In genomic region chr7:131141443-131141967, GRCh38 we compare ENCODE assay signal across 23 cellular contexts.
"Had no signal": no experiment of that assay in that cellular context is flagged by ENCODE, and none has a peak within 500 bp of the region (broad histone marks: within the 10 kb centered on the region; RNA-seq: fewer than 3 reads in every experiment).

No MANE protein-coding gene starts in this region.

- H3K4me3 Mint-ChIP-seq: mesothelial cell of epicardium had no signal

- H3K36me3 Mint-ChIP-seq: mesothelial cell of epicardium had no signal

- H3K4me1 Mint-ChIP-seq: mesothelial cell of epicardium had no signal

- H3K27ac Mint-ChIP-seq: mesothelial cell of epicardium had no signal

- H3K9me3 ChIP-seq: esophagus squamous epithelium, gastrocnemius medialis, heart right ventricle, left lung, lower lobe of right lung, mucosa of descending colon had no signal

- H3K27me3 ChIP-seq: dorsolateral prefrontal cortex, esophagus squamous epithelium, gastrocnemius medialis, heart right ventricle, left lung had no signal

- DNase-seq: dermis blood vessel endothelial cell; dorsolateral prefrontal cortex; effector CD4-positive, alpha-beta T cell; effector memory CD4-positive, alpha-beta T cell; erythroblast; esophagus squamous epithelium; foreskin fibroblast; foreskin melanocyte; gastrocnemius medialis; glutamatergic neuron; head of caudate nucleus; heart right ventricle; hippocampal formation; left cardiac atrium; left lung; left ventricle myocardium superior; lower lobe of right lung; mesenchymal stem cell; mucosa of descending colon had no signal

- H3K27ac ChIP-seq: coronary artery, dorsolateral prefrontal cortex, epithelial cell of prostate, esophagus squamous epithelium, gastrocnemius medialis, heart right ventricle, left lung, lower lobe of right lung had no signal

- ATAC-seq: esophagus mucosa, gastrocnemius medialis, heart right ventricle, left cardiac atrium, left lung, left ventricle myocardium superior, lower lobe of right lung, mucosa of descending colon had no signal
